In genomic region chr12:1939745-1940607, GRCh38 we compare ENCODE assay signal across 8 cellular contexts.
DNase-seq lines count a peak whose midpoint lies in the region; ATAC-seq and TF ChIP-seq lines count a peak whose summit lies in the region.

No MANE protein-coding gene starts in this region.

- TF ChIP-seq POLR2A in erythroblast (IDR thresholded peaks at IDR 0.05; ENCODE audit: low read length) = no peak

- H4K20me1 ChIP-seq in OCI-LY3 (ENCODE audit: insufficient read depth, low read length) = no peaks in the 10 kb centered on the region

- DNase-seq in EH (ENCODE audit: low read depth) = peak; percentile 78
- DNase-seq in HS-27A (ENCODE audit: low read depth) = peak; percentile 74
- DNase-seq in activated T-cell treated with anti-CD3 and anti-CD28 coated beads for 48 hours (ENCODE audit: low read depth) = peak; percentile 78
- DNase-seq in erythroblast (lab: John Stamatoyannopoulos, UW) = peak; percentile 84 to 94
- peak; percentile 73 to 91 for DNase-seq in stimulated activated CD8-positive, alpha-beta memory T cell treated with anti-CD3 and anti-CD28 coated beads, Interleukin-4, amount 100 ng/mL, for 4 hours (ENCODE audit: low read depth in 2 of 2, low spot score in 1 of 2)

- no peak overlapping the region for H3K9ac ChIP-seq in OCI-LY3 (ENCODE audit: low read length)

- H3K4me1 ChIP-seq in OCI-LY3 (ENCODE audit: low read length) (peaks cover 3% of the 10 kb centered on the region), muscle layer of duodenum (ENCODE audit: control insufficient read depth in 1 of 2, insufficient read depth in 2 of 2, low read length in 2 of 2) (peaks cover 16 to 26% of the 10 kb centered on the region in 2 donors)

- TF ChIP-seq CTCF in OCI-LY3 (IDR thresholded peaks at IDR 0.05; ENCODE audit: low read depth, low read length) = peak; percentile 97

- H3K4me3 ChIP-seq in OCI-LY3 (ENCODE audit: low read length) (no peak overlapping the region), muscle layer of duodenum (ENCODE audit: low read depth in 1 of 2, low read length in 2 of 2) (peak overlapping the region in 1 of 2 donors; percentile 21)

- no peak overlapping the region for H2AFZ ChIP-seq in OCI-LY3 (ENCODE audit: low read depth, low read length)

- ATAC-seq in GM21367 (IDR thresholded peaks at IDR 0.05; ENCODE audit: unreplicated experiment) = no peak

- peak overlapping the region; percentile 24; the same call in 1 of the 2 replicates for H3K4me2 ChIP-seq in OCI-LY3 (ENCODE audit: low read length)

- H3K9me3 ChIP-seq in OCI-LY3 (ENCODE audit: insufficient read depth, low read length) (no peaks in the 10 kb centered on the region), muscle layer of duodenum (ENCODE audit: control insufficient read depth in 1 of 2, low read length in 2 of 2) (no peaks in the 10 kb centered on the region)

- H3K27me3 ChIP-seq in OCI-LY3 (ENCODE audit: low read depth, low read length) (no peaks in the 10 kb centered on the region), muscle layer of duodenum (ENCODE audit: low read depth, low read length) (no peaks in the 10 kb centered on the region)

- H3K27ac ChIP-seq in OCI-LY3 (ENCODE audit: low read length) (no peak overlapping the region), muscle layer of duodenum (ENCODE audit: low read length) (peak overlapping the region; percentile 71)

- H3K79me2 ChIP-seq in OCI-LY3 (ENCODE audit: low read length) = no peaks in the 10 kb centered on the region

- H3K36me3 ChIP-seq in OCI-LY3 (replicated peaks; ENCODE audit: low read depth, low read length) = no peaks in the 10 kb centered on the region
- H3K36me3 ChIP-seq in muscle layer of duodenum (ENCODE audit: control insufficient read depth in 1 of 2, insufficient read depth in 2 of 2, low read length in 2 of 2) = peaks cover 10 to 16% of the 10 kb centered on the region in 2 donors
